Comparison of ENCODE assay signal across 8 cellular contexts in the genomic region with DNA sequence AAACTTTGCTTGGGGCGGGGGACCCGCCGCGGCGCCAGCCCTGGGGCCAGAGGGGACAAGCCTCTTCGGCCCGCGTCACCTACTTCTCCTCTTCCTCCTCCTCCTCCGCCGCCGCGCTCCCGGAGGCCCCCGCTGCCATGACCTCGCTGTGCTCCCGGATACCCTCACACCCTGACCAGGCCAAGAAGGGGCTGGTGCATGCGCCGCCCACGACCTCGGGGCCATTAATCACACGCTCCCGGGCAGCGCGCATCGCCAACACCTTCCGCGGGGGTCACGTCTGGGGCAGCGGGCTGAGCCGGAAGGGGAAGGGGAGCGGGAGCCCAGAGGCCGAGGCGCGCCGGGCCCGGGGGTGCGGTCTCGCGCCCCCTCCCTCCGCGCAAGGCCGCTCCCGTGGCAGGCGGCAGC. TPM values are rescaled to one million over a fixed set of nuclear protein-coding genes. Genes with fewer than 3 reads are reported as not detected.
DNase-seq lines count a peak whose midpoint lies in the region; ATAC-seq and TF ChIP-seq lines count a peak whose summit lies in the region.

No MANE protein-coding gene starts in this region.

- TF ChIP-seq POLR2A in lower leg skin (IDR thresholded peaks at IDR 0.05) (no peak), transverse colon (IDR thresholded peaks at IDR 0.05) (no peak)

- H3K9me3 ChIP-seq in CD4-positive, alpha-beta memory T cell (ENCODE audit: control insufficient read depth in 1 of 2, low read length in 2 of 2), result no peaks in the 10 kb centered on the region
- H3K9me3 ChIP-seq in HUES48 (ENCODE audit: control insufficient read depth, insufficient read depth, low read length) (no peaks in the 10 kb centered on the region), transverse colon (no peaks in the 10 kb centered on the region)

- peaks cover 8% of the 10 kb centered on the region for H3K4me1 ChIP-seq in CD4-positive, alpha-beta memory T cell (ENCODE audit: insufficient read depth, low read length)
- H3K4me1 ChIP-seq in HUES48 (ENCODE audit: control insufficient read depth, insufficient read depth, low read length) (peaks cover 9% of the 10 kb centered on the region; the same call in 1 of the 2 replicates), transverse colon (peaks cover 0 to 24% (median 7%) of the 10 kb centered on the region in 4 donors)

- H3K4me1 Mint-ChIP-seq in CD4-positive, alpha-beta memory T cell, result peaks cover 11 to 19% (median 16%) of the 10 kb centered on the region in 4 donors
- peaks cover 37% of the 10 kb centered on the region for H3K4me1 Mint-ChIP-seq in brain

- no peak overlapping the region for H3K4me3 ChIP-seq in CD4-positive, alpha-beta memory T cell (ENCODE audit: low read length in 2 of 2)
- H3K4me3 ChIP-seq in HUES48 (ENCODE audit: low read depth, low read length) (peak overlapping the region; percentile 78), lower leg skin (ENCODE audit: low read depth, poor library complexity, severe bottlenecking) (peak overlapping the region; percentile 51), transverse colon (peak overlapping the region; percentile 40 to 72 (median 48))

- peak overlapping the region; percentile 18; the same call in 1 of the 2 replicates for H3K9ac ChIP-seq in HUES48 (ENCODE audit: low read depth, low read length)

- no peaks in the 10 kb centered on the region for H3K36me3 ChIP-seq in CD4-positive, alpha-beta memory T cell (ENCODE audit: insufficient read depth, low read length)
- H3K36me3 ChIP-seq in HUES48 (ENCODE audit: control insufficient read depth, insufficient read depth, low read length) (no peaks in the 10 kb centered on the region), transverse colon (no peaks in the 10 kb centered on the region)

- no peak for TF ChIP-seq EP300 in transverse colon (IDR thresholded peaks at IDR 0.05; ENCODE audit: low read depth)

- no peaks in the 10 kb centered on the region for H3K36me3 Mint-ChIP-seq in CD4-positive, alpha-beta memory T cell
- H3K36me3 Mint-ChIP-seq in brain, result no peaks in the 10 kb centered on the region

- TF ChIP-seq CTCF in brain (conservative IDR thresholded peaks at IDR 0.05) (no peak), lower leg skin (IDR thresholded peaks at IDR 0.05) (no peak), transverse colon (IDR thresholded peaks at IDR 0.05) (no peak)

- peaks cover 49 to 59% of the 10 kb centered on the region in 2 donors for H3K27me3 Mint-ChIP-seq in CD4-positive, alpha-beta memory T cell
- peaks cover 38% of the 10 kb centered on the region for H3K27me3 Mint-ChIP-seq in brain

- intact Hi-C loops in CD4-positive, alpha-beta memory T cell (cut with micrococcal nuclease), result no loop called here
- intact Hi-C loops in lower leg skin (cut with DNase I; ENCODE audit: low total_unique reads), result no loop called here
- intact Hi-C loops in transverse colon (cut with DNase I; ENCODE audit: low total_unique reads), result loop anchor here (10.0 kb wide), 1 partner anchor 232 kb away; no protein-coding TSS in a partner anchor

- DNase-seq in CD4-positive, alpha-beta memory T cell, result no peak
- DNase-seq in lower leg skin (ENCODE audit: low spot score in 2 of 2) (no peak), transverse colon (no peak), NCI-H2196 treated with DMSO at 0.1 percent for 48 hours (lab: John Stamatoyannopoulos, UW; ENCODE audit: unreplicated experiment) (no peak), T-helper 1 cell (no peak)

- CTCF ChIA-PET in CD4-positive, alpha-beta memory T cell (lab: Charles Lee; ENCODE audit: partially characterized antibody), result no interaction called here

- in situ Hi-C loops in transverse colon (cut with MboI; ENCODE audit: low pct_ligation_motif_present in 1 of 4, low pct_unique_long_range_greater_than_20kb in 1 of 4, low sequenced_read_pairs in 3 of 4), result no loop called here

- H3K27ac ChIP-seq in CD4-positive, alpha-beta memory T cell (ENCODE audit: low read depth, low read length), result no peak overlapping the region
- no peak overlapping the region for H3K27ac ChIP-seq in HUES48 (ENCODE audit: low read depth, low read length)
- H3K27ac ChIP-seq in transverse colon, result peak overlapping the region; percentile 60 to 75 (median 66)

- 0% methylated on average over 22 to 25 of the region's 44 CpGs for WGBS in lower leg skin, 2 donors
- WGBS in transverse colon (ENCODE audit: low coverage in 1 of 2), 2 donors, result 1% methylated on average over 31 of the region's 44 CpGs; no CpG with 5 or more reads in 1 of the 2 donors

- H3K27ac Mint-ChIP-seq in CD4-positive, alpha-beta memory T cell, result no peak overlapping the region
- H3K27ac Mint-ChIP-seq in brain, result peak overlapping the region in 4 of 5 experiments; percentile 15 to 93 (median 84)

- peaks cover 7% of the 10 kb centered on the region for H3K27me3 ChIP-seq in CD4-positive, alpha-beta memory T cell (ENCODE audit: insufficient read depth, low read length)
- peaks cover 47% of the 10 kb centered on the region for H3K27me3 ChIP-seq in HUES48 (ENCODE audit: control insufficient read depth, insufficient read depth, low read length)
- peaks cover 62% of the 10 kb centered on the region for H3K27me3 ChIP-seq in transverse colon

- POLR2A ChIA-PET in CD4-positive, alpha-beta memory T cell (lab: Charles Lee; ENCODE audit: partially characterized antibody), result no interaction called here

- peak overlapping the region in 7 of 8 donors; percentile 32 to 81 (median 61) for H3K4me3 Mint-ChIP-seq in CD4-positive, alpha-beta memory T cell
- peak overlapping the region; percentile 84 to 92 (median 89) for H3K4me3 Mint-ChIP-seq in brain

- ATAC-seq in GM19438 (IDR thresholded peaks at IDR 0.05; ENCODE audit: low read depth, unreplicated experiment), result peak; percentile 30

- H3K9me3 Mint-ChIP-seq in CD4-positive, alpha-beta memory T cell, result peaks cover 0 to 5% (median 0%) of the 10 kb centered on the region in 8 donors
- H3K9me3 Mint-ChIP-seq in brain, result peaks cover 0 to 7% (median 0%) of the 10 kb centered on the region in 5 experiments

RNA-seq across cellular contexts. Expression of gene CNR1, which starts 0.3 kb away (rescaled TPM):
- total RNA-seq in CD4-positive, alpha-beta memory T cell, result not detected
- not detected for polyA plus RNA-seq in CD4-positive, alpha-beta memory T cell
- 3.9 TPM for polyA plus RNA-seq in brain (ENCODE audit: insufficient read depth, low read depth, low replicate concordance)
- total RNA-seq in lower leg skin, result 10 to 100 TPM in 1 of 4 donors, 1 to 10 TPM in 3; 2.6 to 17.7 (median 5.0) TPM
- 10 to 100 TPM in 2 of 4 donors, 1 to 10 TPM in 2; 6.4 to 16.1 (median 9.5) TPM for total RNA-seq in transverse colon

Comparison
In these comparisons a context has a peak if more than half of its experiments do, and no peak if none do; other contexts are left out.
1. H3K27ac ChIP-seq: peak in transverse colon (4 of 4); none in CD4-positive, alpha-beta memory T cell (single experiment) and HUES48 (single experiment).
2. H3K4me3 ChIP-seq: peak in HUES48 (single experiment), lower leg skin (single experiment) and transverse colon (4 of 4); none in CD4-positive, alpha-beta memory T cell (0 of 2).
3. H3K27ac Mint-ChIP-seq: peak in brain (4 of 5); none in CD4-positive, alpha-beta memory T cell (0 of 7).